10 cellular contexts compared by ENCODE assay signal in genomic region chr4:169252339-169253086, GRCh38. TPM values are rescaled to one million over a fixed set of nuclear protein-coding genes. Genes with fewer than 3 reads are reported as not detected.
DNase-seq lines count a peak whose midpoint lies in the region; ATAC-seq and TF ChIP-seq lines count a peak whose summit lies in the region.
"Had no signal": no experiment of that assay in that cellular context is flagged by ENCODE, and none has a peak within 500 bp of the region (broad histone marks: within the 10 kb centered on the region; RNA-seq: fewer than 3 reads in every experiment).

No MANE protein-coding gene starts in this region.

- no peak overlapping the region for H3K27ac Mint-ChIP-seq in T-cell
- H3K27ac Mint-ChIP-seq: T-helper 17 cell had no signal

- POLR2A ChIA-PET in T-cell (lab: Charles Lee) = interaction anchor here in 1 of 2 donors (0.5 kb wide), 1 partner anchor 90 kb away, joined by 3 read pairs; no protein-coding TSS in a partner anchor

- no peaks in the 10 kb centered on the region for H3K36me3 Mint-ChIP-seq in T-cell

- H2BK15ac ChIP-seq in mesendoderm (replicated peaks; ENCODE audit: low read depth) = no peak overlapping the region

- no peak overlapping the region for H3K23ac ChIP-seq in mesendoderm (ENCODE audit: low read length)

- H4K8ac ChIP-seq in mesendoderm (ENCODE audit: low read depth, low read length) = no peak overlapping the region

- H2BK120ac ChIP-seq in mesendoderm (ENCODE audit: low read depth, low read length) = no peak overlapping the region

- H3K4me1 ChIP-seq in mesendoderm (ENCODE audit: control insufficient read depth, low read depth, low read length) = peaks cover 25% of the 10 kb centered on the region

- peaks cover 2% of the 10 kb centered on the region for H3K79me1 ChIP-seq in mesendoderm (ENCODE audit: low read length)

- no peaks in the 10 kb centered on the region for H3K4me1 Mint-ChIP-seq in T-cell

- CTCF ChIA-PET in T-cell (lab: Charles Lee) = no interaction called here

- H3K18ac ChIP-seq in mesendoderm (ENCODE audit: low read length) = no peak overlapping the region

- no CpG with 5 or more reads among the region's 4 CpGs for WGBS in mesendoderm (ENCODE audit: extremely low coverage, insufficient coverage, low lambda C conversion rate)

- no peaks in the 10 kb centered on the region for H3K36me3 ChIP-seq in mesendoderm (ENCODE audit: control insufficient read depth, insufficient read depth, low read length)

- no peak overlapping the region for H2AK5ac ChIP-seq in mesendoderm (ENCODE audit: low read length)

- H3K27ac ChIP-seq in VCaP (peak overlapping the region; percentile 58), mesendoderm (ENCODE audit: low read depth, low read length) (no peak overlapping the region)

- DNase-seq in mesendoderm (peak; percentile 70), T-cell (no peak), CD1c-positive myeloid dendritic cell (ENCODE audit: extremely low spot score) (no peak), middle frontal gyrus (ENCODE audit: extremely low spot score, low spot score) (no peak)
- DNase-seq: MM.1S, T-helper 17 cell had no signal

- peak overlapping the region; percentile 14 for H3K4me2 ChIP-seq in mesendoderm (ENCODE audit: low read length)

- H3K4me3 Mint-ChIP-seq in T-cell = no peak overlapping the region
- H3K4me3 Mint-ChIP-seq: T-helper 17 cell had no signal

- H2BK5ac ChIP-seq in mesendoderm (ENCODE audit: low read length) = peak overlapping the region; percentile 33

- H3K4ac ChIP-seq in mesendoderm (ENCODE audit: low read depth, low read length) = no peak overlapping the region

- no peak overlapping the region for H4K5ac ChIP-seq in mesendoderm (ENCODE audit: low read length)

- H3K27me3 Mint-ChIP-seq in T-cell = peaks cover 4 to 8% of the 10 kb centered on the region in 2 donors

- H3K9ac ChIP-seq in mesendoderm (ENCODE audit: low read length) = no peak overlapping the region

- H3K56ac ChIP-seq in mesendoderm (ENCODE audit: low read length) = peak overlapping the region; percentile 29

- no peaks in the 10 kb centered on the region for H3K9me3 Mint-ChIP-seq in T-cell

- H3K4me3 ChIP-seq in mesendoderm (ENCODE audit: low read length) = no peak overlapping the region

- peaks cover 39% of the 10 kb centered on the region for H3K79me2 ChIP-seq in mesendoderm (ENCODE audit: control insufficient read depth, insufficient read depth, low read length)

- no peaks in the 10 kb centered on the region for H3K27me3 ChIP-seq in mesendoderm (ENCODE audit: insufficient read depth, low read length, poor library complexity)

- ATAC-seq in GM18907 (IDR thresholded peaks at IDR 0.05; ENCODE audit: unreplicated experiment) (peak; percentile 92), HG03108 (IDR thresholded peaks at IDR 0.05; ENCODE audit: unreplicated experiment) (peak; percentile 56), T-cell (replicated peaks in 1 of 4) (no peak), GM21717 (IDR thresholded peaks at IDR 0.05; ENCODE audit: unreplicated experiment) (no peak)
- ATAC-seq: T-helper 17 cell had no signal

- TF ChIP-seq CTCF in VCaP (conservative IDR thresholded peaks at IDR 0.05) = no peak

RNA-seq across cellular contexts. Expression of gene SH3RF1, which starts 18.2 kb away (rescaled TPM):
- polyA plus RNA-seq in mesendoderm (2013, experiment 1 of 2) = 10.7 TPM
- polyA plus RNA-seq in mesendoderm (2013, experiment 2 of 2) = 10.5 TPM
- under 1 TPM in 4 of 5 donors, not detected in 1; 0.23 to 0.60 (median 0.27) TPM for total RNA-seq in T-cell

Comparison
In these comparisons a context has a peak if more than half of its experiments do, and no peak if none do; other contexts are left out.
1. ATAC-seq: peak in GM18907 (single experiment) and HG03108 (single experiment); none in T-cell (0 of 4) and GM21717 (single experiment).